8 cellular contexts compared by ENCODE assay signal in the genomic region with DNA sequence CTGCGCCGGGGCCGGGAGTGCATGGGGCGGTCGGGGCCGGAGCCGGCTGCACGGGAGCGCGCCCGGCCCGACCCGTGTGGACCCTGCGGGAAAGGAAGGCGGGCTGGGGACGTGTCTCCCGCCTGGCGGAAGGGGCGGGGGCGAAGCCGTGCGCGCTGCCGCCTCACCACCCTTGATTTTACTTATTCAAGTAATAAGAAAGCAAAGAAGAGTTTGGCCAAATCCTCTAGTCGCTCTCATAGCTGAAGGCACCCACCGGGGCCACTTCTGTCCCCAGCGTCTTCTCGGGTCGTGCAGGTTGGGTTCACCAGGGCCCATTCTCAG. TPM values are rescaled to one million over a fixed set of nuclear protein-coding genes. Genes with fewer than 3 reads are reported as not detected.
DNase-seq lines count a peak whose midpoint lies in the region; ATAC-seq and TF ChIP-seq lines count a peak whose summit lies in the region.

No MANE protein-coding gene starts in this region.

- peak overlapping the region; percentile 95 for H3K4me2 ChIP-seq in neuronal stem cell (ENCODE audit: insufficient read depth, low read length, poor library complexity, severe bottlenecking)

- peak overlapping the region; percentile 84 to 100 for H3K4me3 ChIP-seq in neuronal stem cell (ENCODE audit: low read length in 2 of 2)
- H3K4me3 ChIP-seq in upper lobe of left lung: peak overlapping the region; percentile 49 to 100 (median 96)

- peaks cover 18 to 22% of the 10 kb centered on the region in 2 donors for H3K4me1 ChIP-seq in neuronal stem cell (ENCODE audit: control insufficient read depth in 2 of 2, insufficient read depth in 1 of 2, low read depth in 1 of 2, low read length in 2 of 2)
- peaks cover 40 to 52% (median 45%) of the 10 kb centered on the region in 4 donors for H3K4me1 ChIP-seq in upper lobe of left lung

- ATAC-seq in GM18907 (IDR thresholded peaks at IDR 0.05; ENCODE audit: unreplicated experiment) (peak; percentile 39), HG03432 (IDR thresholded peaks at IDR 0.05; ENCODE audit: unreplicated experiment) (peak; percentile 35), upper lobe of left lung (ENCODE audit: low FRiP score in 2 of 2) (peak; percentile 87)

- H3K36me3 ChIP-seq in neuronal stem cell (replicated peaks in 1 of 2; ENCODE audit: control insufficient read depth in 2 of 2, insufficient read depth in 2 of 2, low read length in 2 of 2) (peaks cover 23 to 32% of the 10 kb centered on the region in 2 donors), upper lobe of left lung (peaks cover 2 to 26% (median 20%) of the 10 kb centered on the region in 4 donors)

- peaks cover 6% of the 10 kb centered on the region for H3K79me1 ChIP-seq in neuronal stem cell (ENCODE audit: low read depth, low read length)

- DNase-seq in AG09319 (ENCODE audit: extremely low read depth, low read depth): peak; percentile 75
- peak; percentile 97 for DNase-seq in OCI-M1 (lab: John Stamatoyannopoulos, UW)
- peak; percentile 67 for DNase-seq in activated T-helper 9 cell treated with anti-CD3 and anti-CD28 coated beads, Interleukin-2, amount 50 U/mL, for 16 hours (ENCODE audit: low read depth)
- DNase-seq in fibroblast of the conjunctiva (ENCODE audit: low read depth): peak; percentile 84
- DNase-seq in neuronal stem cell (ENCODE audit: low spot score): peak; percentile 88
- DNase-seq in upper lobe of left lung: peak; percentile 88 to 97

- H2AFZ ChIP-seq in neuronal stem cell (ENCODE audit: low read length): peak overlapping the region; percentile 91

- peak overlapping the region; percentile 88 for H2AK5ac ChIP-seq in neuronal stem cell (ENCODE audit: low read depth, low read length)

- no peak overlapping the region for H2BK15ac ChIP-seq in neuronal stem cell (ENCODE audit: low read length)

- H3K14ac ChIP-seq in neuronal stem cell (ENCODE audit: low read length): no peak overlapping the region

- no peak for TF ChIP-seq EP300 in upper lobe of left lung (IDR thresholded peaks at IDR 0.05)

- H3K27ac ChIP-seq in neuronal stem cell (replicated peaks; ENCODE audit: low read length): peak overlapping the region; percentile 100
- peak overlapping the region; percentile 97 to 100 (median 98) for H3K27ac ChIP-seq in upper lobe of left lung

- WGBS in neuronal stem cell (ENCODE audit: extremely low coverage in 2 of 2, insufficient read length in 2 of 2, insufficient replicate concordance in 1 of 2), 2 donors: no CpG with 5 or more reads among the region's 29 CpGs
- 0 to 1% methylated on average over 23 to 27 of the region's 29 CpGs for WGBS in upper lobe of left lung, 2 donors

- peak in 3 of 4 donors; percentile 11 to 72 (median 38) for TF ChIP-seq POLR2A in upper lobe of left lung (IDR thresholded peaks at IDR 0.05)

- no peak overlapping the region for H2BK120ac ChIP-seq in neuronal stem cell (ENCODE audit: low read depth, low read length)

- H3K9me3 ChIP-seq in neuronal stem cell (replicated peaks in 1 of 2; ENCODE audit: control insufficient read depth in 2 of 2, insufficient read depth in 1 of 2, low read depth in 1 of 2, low read length in 2 of 2) (no peaks in the 10 kb centered on the region), upper lobe of left lung (no peaks in the 10 kb centered on the region)

- peak overlapping the region; percentile 93 for H3K18ac ChIP-seq in neuronal stem cell (ENCODE audit: low read length)

- H3K4ac ChIP-seq in neuronal stem cell (ENCODE audit: low read length): no peak overlapping the region

- H2BK12ac ChIP-seq in neuronal stem cell (ENCODE audit: low read length): no peak overlapping the region

- H4K91ac ChIP-seq in neuronal stem cell (ENCODE audit: low read depth, low read length, poor library complexity): no peak overlapping the region

- peak overlapping the region; percentile 100 for H2BK5ac ChIP-seq in neuronal stem cell (ENCODE audit: low read length)

- TF ChIP-seq CTCF in AG09319 (IDR thresholded peaks at IDR 0.05; ENCODE audit: low read depth, low read length) (no peak), upper lobe of left lung (IDR thresholded peaks at IDR 0.05) (peak in 2 of 6 experiments; percentile 13 to 16)

- no peaks in the 10 kb centered on the region for H3K27me3 ChIP-seq in neuronal stem cell (ENCODE audit: control insufficient read depth in 3 of 3, insufficient read depth in 3 of 3, low read depth in 1 of 3, low read length in 3 of 3)
- no peaks in the 10 kb centered on the region for H3K27me3 ChIP-seq in upper lobe of left lung

- H3K9ac ChIP-seq in neuronal stem cell (ENCODE audit: low read depth, low read length, poor library complexity): peak overlapping the region; percentile 15

- no peak overlapping the region for H4K8ac ChIP-seq in neuronal stem cell (ENCODE audit: low read depth, low read length)

- peak overlapping the region; percentile 89 for H3K23ac ChIP-seq in neuronal stem cell (ENCODE audit: low read depth, low read length, poor library complexity)

RNA-seq across cellular contexts. Expression of a gene that starts 0.6 kb away (rescaled TPM):
- 682 TPM for polyA plus RNA-seq in neuronal stem cell (2013, experiment 1 of 2)
- 671 TPM for polyA plus RNA-seq in neuronal stem cell (2013, experiment 2 of 2)
- total RNA-seq in upper lobe of left lung: 100 to 1,000 TPM; 403 to 814 (median 641) TPM

RNA-seq across cellular contexts. Expression of a gene that starts 2.0 kb away (rescaled TPM):
- 51.7 TPM for polyA plus RNA-seq in neuronal stem cell (2013, experiment 1 of 2)
- polyA plus RNA-seq in neuronal stem cell (2013, experiment 2 of 2): 48.7 TPM
- 10 to 100 TPM in 3 of 6 donors, 1 to 10 TPM in 3; 4.3 to 49.2 (median 10.6) TPM for total RNA-seq in upper lobe of left lung

RNA-seq across cellular contexts. Expression of a gene that starts 8.9 kb away (rescaled TPM):
- 110 TPM for polyA plus RNA-seq in neuronal stem cell (2013, experiment 1 of 2)
- polyA plus RNA-seq in neuronal stem cell (2013, experiment 2 of 2): 109 TPM
- total RNA-seq in upper lobe of left lung: 100 to 1,000 TPM in 2 of 6 donors, 10 to 100 TPM in 4; 41.9 to 130 (median 72.9) TPM

RNA-seq across cellular contexts. Expression of a gene that starts 9.1 kb away (rescaled TPM):
- 44.7 TPM for polyA plus RNA-seq in neuronal stem cell (2013, experiment 1 of 2)
- 44.0 TPM for polyA plus RNA-seq in neuronal stem cell (2013, experiment 2 of 2)
- 10 to 100 TPM; 37.5 to 69.2 (median 47.9) TPM for total RNA-seq in upper lobe of left lung

RNA-seq across cellular contexts. Expression of a gene that starts 16.9 kb away (rescaled TPM):
- not detected for polyA plus RNA-seq in neuronal stem cell (2013, experiment 1 of 2)
- polyA plus RNA-seq in neuronal stem cell (2013, experiment 2 of 2): not detected
- total RNA-seq in upper lobe of left lung: 1 to 10 TPM in 1 of 6 donors, under 1 TPM in 4, not detected in 1; 0.23 to 1.4 (median 0.59) TPM

Comparison
In these comparisons a context has a peak if more than half of its experiments do, and no peak if none do; other contexts are left out.
1. Peak in every context shown above with its lines: DNase-seq, ATAC-seq, H3K4me3 ChIP-seq and H3K27ac ChIP-seq.
2. ATAC-seq: peak in every context shown above with its lines; median percentile 87 in upper lobe of left lung; 39 in GM18907; 35 in HG03432.